In genomic region chr10:73060173-73060572, GRCh38 we compare ENCODE assay signal across 1 cellular context.
TF ChIP-seq lines count a peak whose summit lies in the region.

No MANE protein-coding gene starts in this region.

TF ChIP-seq in HepG2, 621 proteins besides CTCF, POLR2A, EP300 and RAD21:
- no peak for TF ChIP-seq ZNF33A (CRISPR knock-in tag; IDR thresholded peaks at IDR 0.05; ENCODE audit: borderline replicate concordance)
- no peak for TF ChIP-seq SOX5 (CRISPR knock-in tag; IDR thresholded peaks at IDR 0.05; ENCODE audit: borderline replicate concordance)
- no peak for TF ChIP-seq FUBP1 (CRISPR knock-in tag; IDR thresholded peaks at IDR 0.05; ENCODE audit: borderline replicate concordance)
- no peak for TF ChIP-seq PHB2 (IDR thresholded peaks at IDR 0.05; ENCODE audit: partially characterized antibody)
- TF ChIP-seq FOXA1 (IDR thresholded peaks at IDR 0.05), result no peak
- no peak for TF ChIP-seq FOXA1 (CRISPR knock-in tag; IDR thresholded peaks at IDR 0.05)
- TF ChIP-seq POLR2AphosphoS5 (IDR thresholded peaks at IDR 0.05; ENCODE audit: low read depth, low read length), result no peak
- TF ChIP-seq EED (CRISPR knock-in tag; IDR thresholded peaks at IDR 0.05), result no peak
- TF ChIP-seq TFAP4 (IDR thresholded peaks at IDR 0.05; ENCODE audit: borderline replicate concordance, low read depth), result no peak
- no peak for TF ChIP-seq TEAD3 (CRISPR knock-in tag; optimal IDR thresholded peaks at IDR 0.05; ENCODE audit: borderline replicate concordance)
- TF ChIP-seq KIAA2018 (CRISPR knock-in tag; IDR thresholded peaks at IDR 0.05; ENCODE audit: borderline replicate concordance), result no peak
- TF ChIP-seq AHR (CRISPR knock-in tag; IDR thresholded peaks at IDR 0.05), result no peak
- TF ChIP-seq ZNF136 (CRISPR knock-in tag; IDR thresholded peaks at IDR 0.05; ENCODE audit: low read depth), result no peak
- no peak for TF ChIP-seq NFYC (CRISPR knock-in tag; IDR thresholded peaks at IDR 0.05)
